8 cellular contexts compared by ENCODE assay signal in genomic region chr3:30657914-30658313, GRCh38. TPM values are rescaled to one million over a fixed set of nuclear protein-coding genes. Genes with fewer than 3 reads are reported as not detected.
DNase-seq lines count a peak whose midpoint lies in the region; ATAC-seq and TF ChIP-seq lines count a peak whose summit lies in the region.

No MANE protein-coding gene starts in this region.

- H2BK5ac ChIP-seq in trophoblast cell (ENCODE audit: low read depth, low read length, poor library complexity): no peak overlapping the region

- H3K79me1 ChIP-seq in trophoblast cell (ENCODE audit: low read length): peaks cover 15% of the 10 kb centered on the region

- no peak overlapping the region for H3K23ac ChIP-seq in trophoblast cell (ENCODE audit: low read length)

- H2BK120ac ChIP-seq in trophoblast cell (ENCODE audit: insufficient read depth, low read length, poor library complexity): no peak overlapping the region

- H2AK5ac ChIP-seq in trophoblast cell (ENCODE audit: low read length): no peak overlapping the region

- H3K4me3 ChIP-seq in colonic mucosa (no peak overlapping the region), trophoblast cell (ENCODE audit: low read depth, low read length) (no peak overlapping the region)

- H4K8ac ChIP-seq in trophoblast cell (ENCODE audit: low read depth, low read length): no peak overlapping the region

- intact Hi-C loops in colonic mucosa (cut with DNase I): no loop called here

- H3K14ac ChIP-seq in trophoblast cell (ENCODE audit: low read length): no peak overlapping the region

- H4K12ac ChIP-seq in trophoblast cell (ENCODE audit: low read depth, low read length): no peak overlapping the region

- peaks cover 2% of the 10 kb centered on the region for H3K79me2 ChIP-seq in trophoblast cell (ENCODE audit: control insufficient read depth, insufficient read depth, low read length, poor library complexity)

- no peaks in the 10 kb centered on the region for H3K27me3 ChIP-seq in colonic mucosa
- no peaks in the 10 kb centered on the region for H3K27me3 ChIP-seq in trophoblast cell (ENCODE audit: insufficient read depth, low read length)

- no peak overlapping the region for H2AFZ ChIP-seq in trophoblast cell (ENCODE audit: insufficient read depth, low read length, poor library complexity)

- peak; percentile 16 for DNase-seq in A172 (ENCODE audit: low spot score)
- peak; percentile 18 for DNase-seq in HT1080 (ENCODE audit: low read depth)
- DNase-seq in colonic mucosa: no peak
- DNase-seq in trophoblast cell: no peak
- DNase-seq in DMS 273 treated with DMSO at 0.1 percent for 48 hours (lab: John Stamatoyannopoulos, UW): no peak
- DNase-seq in C1 segment of cervical spinal cord (lab: John Stamatoyannopoulos, UW): no peak
- no peak for DNase-seq in superior temporal gyrus (ENCODE audit: extremely low spot score)

- peak; percentile 23 for ATAC-seq in GM19463 (IDR thresholded peaks at IDR 0.05; ENCODE audit: unreplicated experiment)

- no peak overlapping the region for H3K18ac ChIP-seq in trophoblast cell (ENCODE audit: low read length)

- TF ChIP-seq CTCF in colonic mucosa (IDR thresholded peaks at IDR 0.05): no peak

- H3K4ac ChIP-seq in trophoblast cell (ENCODE audit: low read depth, low read length): no peak overlapping the region

- no peak overlapping the region for H4K91ac ChIP-seq in trophoblast cell (ENCODE audit: low read depth, low read length)

- H3K36me3 ChIP-seq in colonic mucosa: no peaks in the 10 kb centered on the region
- peaks cover 8 to 23% of the 10 kb centered on the region in 2 experiments for H3K36me3 ChIP-seq in trophoblast cell (ENCODE audit: control insufficient read depth in 1 of 2, insufficient read depth in 2 of 2, low read length in 2 of 2)

- H3K27ac ChIP-seq in colonic mucosa (peak overlapping the region; percentile 69), trophoblast cell (ENCODE audit: low read depth, low read length) (peak overlapping the region; percentile 96)

- H2BK12ac ChIP-seq in trophoblast cell (ENCODE audit: low read length): no peak overlapping the region

- no peak overlapping the region for H3K4me2 ChIP-seq in trophoblast cell (ENCODE audit: low read length)

- H3K9me3 ChIP-seq in colonic mucosa (no peaks in the 10 kb centered on the region), trophoblast cell (ENCODE audit: insufficient read depth, low read depth, low read length) (no peaks in the 10 kb centered on the region)

- H3K4me1 ChIP-seq in colonic mucosa (no peaks in the 10 kb centered on the region), trophoblast cell (ENCODE audit: control insufficient read depth in 1 of 2, insufficient read depth in 2 of 2, low read length in 2 of 2) (peaks cover 11 to 19% of the 10 kb centered on the region in 2 experiments)

- WGBS in trophoblast cell (ENCODE audit: extremely low coverage, insufficient coverage, insufficient read length): no CpG with 5 or more reads among the region's 3 CpGs

- H3K9ac ChIP-seq in colonic mucosa (ENCODE audit: low read depth in 2 of 2, low read length in 2 of 2) (no peak overlapping the region), trophoblast cell (ENCODE audit: low read length) (no peak overlapping the region)

RNA-seq across cellular contexts. Expression of gene TGFBR2, which starts 51.5 kb away (rescaled TPM):
- 16.6 and 16.9 TPM in 2 replicates for total RNA-seq in A172 (2014; rRNA removed; shearing (Covaris generic))
- 76.6 and 98.3 TPM in 2 replicates for total RNA-seq in HT1080 (2014; rRNA removed; shearing (Covaris generic))
- polyA plus RNA-seq in HT1080 (2015; cell fraction: cytosol; rRNA removed): 187 and 231 TPM in 2 replicates
- 149 and 155 TPM in 2 replicates for polyA plus RNA-seq in HT1080 (2015; cell fraction: nucleus; rRNA removed)
- total RNA-seq in colonic mucosa: 10 to 100 TPM; 32.4 to 53.5 TPM
- 95.2 and 107 TPM in 2 replicates for polyA plus RNA-seq in trophoblast cell (2013)

Comparison
In these comparisons a context has a peak if more than half of its experiments do, and no peak if none do; other contexts are left out.
1. DNase-seq: peak in A172 (single experiment) and HT1080 (single experiment); none in colonic mucosa (single experiment), trophoblast cell (0 of 2), DMS 273 treated with DMSO at 0.1 percent for 48 hours (single experiment), C1 segment of cervical spinal cord (0 of 14) and superior temporal gyrus (single experiment).